In genomic region chr10:128080231-128080630, GRCh38 we compare ENCODE assay signal across 2 cellular contexts.
TF ChIP-seq lines count a peak whose summit lies in the region.

No MANE protein-coding gene starts in this region.

TF ChIP-seq in HepG2, 621 proteins besides CTCF, POLR2A, EP300 and RAD21:
- no peak for TF ChIP-seq ZBTB42 (CRISPR knock-in tag; IDR thresholded peaks at IDR 0.05)
- TF ChIP-seq DDIT3 (CRISPR knock-in tag; IDR thresholded peaks at IDR 0.05), result no peak
- TF ChIP-seq CBX2 (IDR thresholded peaks at IDR 0.05; ENCODE audit: low read depth, low read length), result no peak
- TF ChIP-seq CBX2 (CRISPR knock-in tag; IDR thresholded peaks at IDR 0.05; ENCODE audit: low read depth), result no peak
- no peak for TF ChIP-seq KAT7 (CRISPR knock-in tag; IDR thresholded peaks at IDR 0.05; ENCODE audit: borderline replicate concordance)
- no peak for TF ChIP-seq LCORL (IDR thresholded peaks at IDR 0.05)
- TF ChIP-seq LCORL (CRISPR knock-in tag; IDR thresholded peaks at IDR 0.05), result no peak
- TF ChIP-seq ZNF180 (CRISPR knock-in tag; IDR thresholded peaks at IDR 0.05; ENCODE audit: borderline replicate concordance, low read depth), result no peak
- no peak for TF ChIP-seq RORA (CRISPR knock-in tag; IDR thresholded peaks at IDR 0.05)
- no peak for TF ChIP-seq FOXP1 (IDR thresholded peaks at IDR 0.05)
- TF ChIP-seq FOXP1 (CRISPR knock-in tag; IDR thresholded peaks at IDR 0.05), result no peak
- TF ChIP-seq IKZF4 (CRISPR knock-in tag; IDR thresholded peaks at IDR 0.05; ENCODE audit: borderline replicate concordance, low read depth, not compliant biosample characterization), result no peak
- no peak for TF ChIP-seq CBFB (CRISPR knock-in tag; IDR thresholded peaks at IDR 0.05)

TF ChIP-seq in H1, 55 proteins besides CTCF, POLR2A, EP300 and RAD21:
- TF ChIP-seq CHD2 (IDR thresholded peaks at IDR 0.05; ENCODE audit: low read length) (no peak), CHD1 (IDR thresholded peaks at IDR 0.05; ENCODE audit: low read depth, low read length) (no peak), MAX (IDR thresholded peaks at IDR 0.05) (no peak), E2F6 (IDR thresholded peaks at IDR 0.05) (no peak), JUN (IDR thresholded peaks at IDR 0.05; ENCODE audit: low read depth, low read length) (no peak), TBP (IDR thresholded peaks at IDR 0.05; ENCODE audit: low read depth, low read length) (no peak), SIRT6 (IDR thresholded peaks at IDR 0.05; ENCODE audit: low read length) (no peak), POU5F1 (IDR thresholded peaks at IDR 0.05; ENCODE audit: low read depth, low read length) (no peak), ATF2 (IDR thresholded peaks at IDR 0.05; ENCODE audit: low read length) (no peak), YY1 (IDR thresholded peaks at IDR 0.05; ENCODE audit: low read depth, low read length) (no peak), EGR1 (IDR thresholded peaks at IDR 0.05; ENCODE audit: borderline replicate concordance, low read depth, low read length) (no peak), CREB1 (IDR thresholded peaks at IDR 0.05) (no peak), CTBP2 (IDR thresholded peaks at IDR 0.05; ENCODE audit: borderline replicate concordance, insufficient read depth, insufficient read length, low read length) (no peak), BRCA1 (IDR thresholded peaks at IDR 0.05; ENCODE audit: low read depth, low read length) (no peak), TAF1 (IDR thresholded peaks at IDR 0.05; ENCODE audit: low read depth, low read length) (no peak), TEAD4 (IDR thresholded peaks at IDR 0.05; ENCODE audit: low read depth, low read length) (no peak)
